8 cellular contexts compared by ENCODE assay signal in the genomic region with DNA sequence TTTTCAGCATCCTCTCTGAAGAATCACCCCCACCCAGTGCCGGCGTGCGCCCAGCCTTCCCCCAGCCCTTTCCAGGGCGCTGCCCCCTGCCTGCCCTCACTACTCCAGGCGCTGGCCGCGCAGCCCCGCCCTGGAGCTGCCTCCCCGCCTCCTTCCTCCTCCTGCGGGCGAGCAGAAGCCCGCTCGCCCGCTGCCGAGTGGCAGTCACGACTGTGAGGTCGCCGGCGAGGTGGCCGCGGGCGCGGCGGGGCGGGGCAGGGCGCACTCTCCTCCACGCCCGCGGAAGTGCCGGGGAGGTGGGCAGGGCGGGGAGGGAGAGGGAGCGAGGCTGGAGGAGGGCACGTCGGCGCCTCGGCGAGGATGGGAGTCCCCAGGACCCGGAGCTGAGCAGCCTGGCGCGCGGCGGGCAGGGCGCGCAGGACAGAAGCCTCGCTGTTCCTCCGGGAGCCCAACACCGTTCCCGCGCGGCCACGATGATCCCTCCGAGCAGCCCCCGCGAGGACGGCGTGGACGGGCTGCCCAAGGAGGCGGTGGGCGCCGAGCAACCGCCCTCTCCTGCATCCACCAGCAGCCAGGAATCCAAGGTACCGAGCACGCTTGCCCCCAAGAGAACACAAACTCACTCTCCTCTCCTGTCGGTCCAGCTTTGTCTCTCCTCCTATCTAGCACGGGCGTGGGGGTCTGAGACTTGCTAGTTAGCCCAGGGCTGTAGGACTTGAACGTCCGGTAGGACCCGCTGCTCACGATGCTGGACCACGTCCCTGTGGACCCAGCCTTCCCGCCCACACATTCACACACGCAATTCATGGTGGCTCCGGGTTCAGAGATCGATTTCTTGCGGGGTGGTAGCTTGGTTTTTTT. TPM values are rescaled to one million over a fixed set of nuclear protein-coding genes. Genes with fewer than 3 reads are reported as not detected.
A peak's percentile ranks its signal among the peaks of the same experiment; 100 is the strongest.
DNase-seq lines count a peak whose midpoint lies in the region; ATAC-seq, FAIRE-seq and TF ChIP-seq lines count a peak whose summit lies in the region.

A gene with protein sequence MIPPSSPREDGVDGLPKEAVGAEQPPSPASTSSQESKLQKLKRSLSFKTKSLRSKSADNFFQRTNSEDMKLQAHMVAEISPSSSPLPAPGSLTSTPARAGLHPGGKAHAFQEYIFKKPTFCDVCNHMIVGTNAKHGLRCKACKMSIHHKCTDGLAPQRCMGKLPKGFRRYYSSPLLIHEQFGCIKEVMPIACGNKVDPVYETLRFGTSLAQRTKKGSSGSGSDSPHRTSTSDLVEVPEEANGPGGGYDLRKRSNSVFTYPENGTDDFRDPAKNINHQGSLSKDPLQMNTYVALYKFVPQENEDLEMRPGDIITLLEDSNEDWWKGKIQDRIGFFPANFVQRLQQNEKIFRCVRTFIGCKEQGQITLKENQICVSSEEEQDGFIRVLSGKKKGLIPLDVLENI (plus strand): TSS at position 334 of the 861 bp plus-strand sequence. CDS start 140 bp downstream, at position 474.

- 2% methylated on average over 11 of the region's 76 CpGs for WGBS in HepG2 (ENCODE audit: low lambda C conversion rate)

- TF ChIP-seq EP300 in HepG2 (IDR thresholded peaks at IDR 0.05; ENCODE audit: low read depth in 2 of 2, low read length in 2 of 2) (no peak), HepG2 (CRISPR knock-in tag; IDR thresholded peaks at IDR 0.05; ENCODE audit: borderline replicate concordance) (no peak)

- H3K36me3 ChIP-seq in HepG2 (replicated peaks in 1 of 2; ENCODE audit: control insufficient read depth in 1 of 2, insufficient read depth in 2 of 2, low read length in 2 of 2): no peaks in the 10 kb centered on the region
- H3K36me3 ChIP-seq in thoracic aorta: no peaks in the 10 kb centered on the region

- peak; percentile 53 for DNase-seq in activated CD8-positive, alpha-beta memory T cell treated with anti-CD3 and anti-CD28 coated beads for 24 hours
- DNase-seq in activated CD8-positive, alpha-beta memory T cell treated with anti-CD3 and anti-CD28 coated beads, Interleukin-2, amount 50 U/mL, for 4 hours: no peak
- DNase-seq in NCI-H774 (lab: John Stamatoyannopoulos, UW): peak; percentile 43
- DNase-seq in cardiac fibroblast (ENCODE audit: low read depth in 2 of 2): peak in 1 of 2 donors; percentile 23
- no peak for DNase-seq in HepG2 (ENCODE audit: low spot score)
- DNase-seq in thoracic aorta (ENCODE audit: low spot score): no peak
- DNase-seq in medulla oblongata (ENCODE audit: extremely low spot score): no peak

- H3K27me3 ChIP-seq in HepG2 (ENCODE audit: control insufficient read depth in 1 of 2, insufficient read depth in 2 of 2, low read length in 2 of 2) (peaks cover 2 to 15% of the 10 kb centered on the region in 2 experiments; a peak in 3 of 5 replicates), thoracic aorta (replicated peaks; ENCODE audit: insufficient read depth) (no peaks in the 10 kb centered on the region)

- FAIRE-seq in HepG2 (lab: Jason Lieb, UNC): no peak

- no peak for TF ChIP-seq POLR2A in HepG2 (IDR thresholded peaks at IDR 0.05; ENCODE audit: insufficient read depth in 1 of 2, low read depth in 2 of 2, low read length in 2 of 2)

- intact Hi-C loops in HepG2 (cut with micrococcal nuclease; ENCODE audit: unreplicated experiment): no loop called here

- peak within 1 kb of the TSS; percentile 33 to 66 for H3K4me3 ChIP-seq in cardiac fibroblast (replicated peaks in 1 of 2; ENCODE audit: low read depth in 2 of 2, low read length in 2 of 2)
- no peak within 1 kb of the TSS; a peak in 1 of 6 replicates for H3K4me3 ChIP-seq in HepG2 (replicated peaks in 1 of 3; ENCODE audit: insufficient read depth in 1 of 3, low read depth in 2 of 3, low read length in 3 of 3)
- peak within 1 kb of the TSS; percentile 87 for H3K4me3 ChIP-seq in thoracic aorta

- H3K27ac ChIP-seq in HepG2 (ENCODE audit: extremely low read length, insufficient read depth, low read length) (no peak within 1 kb of the TSS), thoracic aorta (peak within 1 kb of the TSS; percentile 31 to 58)

- TF ChIP-seq CTCF in cardiac fibroblast (IDR thresholded peaks at IDR 0.05; ENCODE audit: low read depth, low read length) (no peak), HepG2 (CRISPR knock-in tag; IDR thresholded peaks at IDR 0.05) (no peak), thoracic aorta (IDR thresholded peaks at IDR 0.05) (no peak)

- in situ Hi-C loops in HepG2 (cut with HindIII; ENCODE audit: extremely low pct_ligation_motif_present, low pct_unique_long_range_greater_than_20kb): no loop called here

- BruUV-seq in HepG2 (replicated peaks; lab: Mats Ljungman, UMichigan): no TSS peak

- H3K79me2 ChIP-seq in HepG2 (ENCODE audit: insufficient read depth, low read length): no peaks in the 10 kb centered on the region

- H3K9me3 ChIP-seq in HepG2 (ENCODE audit: low read length) (no peaks in the 10 kb centered on the region), thoracic aorta (no peaks in the 10 kb centered on the region)

- H3K4me2 ChIP-seq in HepG2 (ENCODE audit: low read depth, low read length): no peak within 1 kb of the TSS

- H3K4me1 ChIP-seq in HepG2 (ENCODE audit: insufficient read depth, low read length) (peaks cover 5% of the 10 kb centered on the region; the same call in 1 of the 2 replicates), thoracic aorta (ENCODE audit: control insufficient read depth in 1 of 2, low read depth in 2 of 2) (peaks cover 0 to 20% of the 10 kb centered on the region in 2 donors)

- no peak within 1 kb of the TSS for H3K9ac ChIP-seq in HepG2 (ENCODE audit: insufficient read depth, low read depth, low read length)

- TF ChIP-seq RAD21 in HepG2 (CRISPR knock-in tag; IDR thresholded peaks at IDR 0.05): no peak

- POLR2A ChIA-PET in HepG2 (lab: Yijun Ruan, JAX): no interaction called here

- CTCF ChIA-PET in HepG2 (lab: Yijun Ruan, JAX; ENCODE audit: low intra/inter-chr PET ratio, low total read pairs): no interaction called here

- no peaks in the 10 kb centered on the region for H4K20me1 ChIP-seq in HepG2 (ENCODE audit: insufficient read depth, low read length)

- H2AFZ ChIP-seq in HepG2 (ENCODE audit: low read length): peak within 1 kb of the TSS; percentile 3

- ATAC-seq in HepG2: peak; percentile 80
- ATAC-seq in thoracic aorta (ENCODE audit: insufficient number of reproducible peaks, low FRiP score, low read depth): peak; percentile 25
- no peak for ATAC-seq in GM18511 (IDR thresholded peaks at IDR 0.05; ENCODE audit: unreplicated experiment)

TF ChIP-seq in HepG2, 621 proteins besides CTCF, POLR2A, EP300 and RAD21:
- TF ChIP-seq GABPB1 (CRISPR knock-in tag; IDR thresholded peaks at IDR 0.05): peak; percentile 27; the same call in 1 of the 2 replicates
- TF ChIP-seq, protein P1, sequence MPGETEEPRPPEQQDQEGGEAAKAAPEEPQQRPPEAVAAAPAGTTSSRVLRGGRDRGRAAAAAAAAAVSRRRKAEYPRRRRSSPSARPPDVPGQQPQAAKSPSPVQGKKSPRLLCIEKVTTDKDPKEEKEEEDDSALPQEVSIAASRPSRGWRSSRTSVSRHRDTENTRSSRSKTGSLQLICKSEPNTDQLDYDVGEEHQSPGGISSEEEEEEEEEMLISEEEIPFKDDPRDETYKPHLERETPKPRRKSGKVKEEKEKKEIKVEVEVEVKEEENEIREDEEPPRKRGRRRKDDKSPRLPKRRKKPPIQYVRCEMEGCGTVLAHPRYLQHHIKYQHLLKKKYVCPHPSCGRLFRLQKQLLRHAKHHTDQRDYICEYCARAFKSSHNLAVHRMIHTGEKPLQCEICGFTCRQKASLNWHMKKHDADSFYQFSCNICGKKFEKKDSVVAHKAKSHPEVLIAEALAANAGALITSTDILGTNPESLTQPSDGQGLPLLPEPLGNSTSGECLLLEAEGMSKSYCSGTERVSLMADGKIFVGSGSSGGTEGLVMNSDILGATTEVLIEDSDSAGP (CRISPR knock-in tag; IDR thresholded peaks at IDR 0.05; ENCODE audit: borderline replicate concordance): no peak
- no peak for TF ChIP-seq ZNF335 (CRISPR knock-in tag; IDR thresholded peaks at IDR 0.05)
- TF ChIP-seq, protein P2, sequence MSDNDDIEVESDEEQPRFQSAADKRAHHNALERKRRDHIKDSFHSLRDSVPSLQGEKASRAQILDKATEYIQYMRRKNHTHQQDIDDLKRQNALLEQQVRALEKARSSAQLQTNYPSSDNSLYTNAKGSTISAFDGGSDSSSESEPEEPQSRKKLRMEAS (IDR thresholded peaks at IDR 0.05): no peak
- TF ChIP-seq BCL6 (CRISPR knock-in tag; IDR thresholded peaks at IDR 0.05): no peak
- TF ChIP-seq ZFP1 (CRISPR knock-in tag; IDR thresholded peaks at IDR 0.05): no peak
- no peak for TF ChIP-seq ZFAT (CRISPR knock-in tag; conservative IDR thresholded peaks at IDR 0.05)
- 0 out of 2 replicates have a peak, but pooled peaks have one; percentile 35 for TF ChIP-seq ZNF776 (CRISPR knock-in tag; IDR thresholded peaks at IDR 0.05)
- TF ChIP-seq HNRNPK (IDR thresholded peaks at IDR 0.05; ENCODE audit: low read depth, low read length, poor library complexity, severe bottlenecking): peak; percentile 14
- peak; percentile 20; the same call in 1 of the 2 replicates for TF ChIP-seq DR1 (CRISPR knock-in tag; IDR thresholded peaks at IDR 0.05)

RNA-seq across cellular contexts. Expression of the gene that starts here (rescaled TPM):
- not detected in 2 replicates for total RNA-seq in HepG2 (2016; rRNA removed; fragmentation: Illumina TruSeq; extraction: Trizol)
- not detected in 2 replicates for total RNA-seq in HepG2 (2016; cell fraction: cytosol; rRNA removed; fragmentation: Illumina TruSeq; extraction: Trizol; ENCODE audit: low read depth)
- not detected in 2 replicates for total RNA-seq in HepG2 (2016; cell fraction: insoluble cytoplasmic fraction; rRNA removed; fragmentation: Illumina TruSeq; extraction: Trizol)
- not detected in 2 replicates for total RNA-seq in HepG2 (2016; cell fraction: membrane; rRNA removed; fragmentation: Illumina TruSeq; extraction: Trizol)
- not detected in 2 replicates for total RNA-seq in HepG2 (2016; cell fraction: nucleus; rRNA removed; fragmentation: Illumina TruSeq; extraction: Trizol)
- polyA plus RNA-seq in HepG2 (2011; rRNA removed): 0.01 TPM in 1 of 2 replicates, not detected in the other
- not detected in 2 replicates for polyA plus RNA-seq in HepG2 (2011; cell fraction: cytosol; rRNA removed)
- not detected in 2 replicates for polyA plus RNA-seq in HepG2 (2011; cell fraction: nucleus; rRNA removed)
- not detected in 2 replicates for polyA plus RNA-seq in HepG2 (2012)
- polyA plus RNA-seq in HepG2 (2016; cell fraction: cytosol; fragmentation: Illumina TruSeq; extraction: Trizol; ENCODE audit: low read depth): not detected in 2 replicates
- not detected in 2 replicates for polyA plus RNA-seq in HepG2 (2016; cell fraction: insoluble cytoplasmic fraction; fragmentation: Illumina TruSeq; extraction: Trizol; ENCODE audit: low read depth)
- polyA plus RNA-seq in HepG2 (2016; cell fraction: membrane; fragmentation: Illumina TruSeq; extraction: Trizol; ENCODE audit: low read depth): not detected in 2 replicates
- not detected in 2 replicates for polyA plus RNA-seq in HepG2 (2016; cell fraction: nucleus; fragmentation: Illumina TruSeq; extraction: Trizol; ENCODE audit: insufficient read depth, low read depth)
- 7.6 TPM in 1 of 2 replicates, not detected in the other for polyA minus RNA-seq in HepG2 (2011; rRNA and poly(A)+ RNA removed; ENCODE audit: low replicate concordance)
- not detected in 2 replicates for polyA minus RNA-seq in HepG2 (2011; cell fraction: cytosol; rRNA and poly(A)+ RNA removed)
- polyA minus RNA-seq in HepG2 (2011; cell fraction: nucleus; rRNA and poly(A)+ RNA removed): not detected in 2 replicates
- total RNA-seq in thoracic aorta: 10 to 100 TPM; 42.5 to 62.3 TPM

Comparison
In these comparisons a context has a peak if more than half of its experiments do, and no peak if none do; other contexts are left out.
1. RNA of the gene that starts here (total RNA-seq): 42.5 to 62.3 TPM in thoracic aorta; not detected in HepG2; every median in the first group is over 10 times any median in the second.
2. DNase-seq: peak in activated CD8-positive, alpha-beta memory T cell treated with anti-CD3 and anti-CD28 coated beads for 24 hours (single experiment) and NCI-H774 (single experiment); none in activated CD8-positive, alpha-beta memory T cell treated with anti-CD3 and anti-CD28 coated beads, Interleukin-2, amount 50 U/mL, for 4 hours (single experiment), HepG2 (single experiment), thoracic aorta (single experiment) and medulla oblongata (single experiment).
3. H3K4me3 ChIP-seq: peak in cardiac fibroblast (2 of 2) and thoracic aorta (single experiment); none in HepG2 (0 of 3).